Comparison of ENCODE assay signal across 8 cellular contexts in genomic region chr15:101242160-101242998, GRCh38. TPM values are rescaled to one million over a fixed set of nuclear protein-coding genes. Genes with fewer than 3 reads are reported as not detected.
DNase-seq lines count a peak whose midpoint lies in the region; ATAC-seq and TF ChIP-seq lines count a peak whose summit lies in the region.

No MANE protein-coding gene starts in this region.

- H3K4me3 Mint-ChIP-seq in CD4-positive, alpha-beta memory T cell = peak overlapping the region; percentile 64 to 89 (median 80)

- H3K36me3 Mint-ChIP-seq in CD4-positive, alpha-beta memory T cell = no peaks in the 10 kb centered on the region

- no peaks in the 10 kb centered on the region for H3K9me3 ChIP-seq in CD4-positive, alpha-beta memory T cell (ENCODE audit: control insufficient read depth in 1 of 2, low read length in 2 of 2)

- H3K36me3 ChIP-seq in CD4-positive, alpha-beta memory T cell (ENCODE audit: insufficient read depth, low read length) = no peaks in the 10 kb centered on the region

- H3K4me3 ChIP-seq in CD4-positive, alpha-beta memory T cell (ENCODE audit: low read length in 2 of 2) = peak overlapping the region in 1 of 2 donors; percentile 57

- ATAC-seq in GM19438 (IDR thresholded peaks at IDR 0.05; ENCODE audit: low read depth, unreplicated experiment) (peak; percentile 82), HG03565 (IDR thresholded peaks at IDR 0.05; ENCODE audit: unreplicated experiment) (peak; percentile 73)
- peak; percentile 62 to 65 for ATAC-seq in activated CD4-positive, CD25-positive, alpha-beta regulatory T cell treated with anti-CD3 and anti-CD28 coated beads, Interleukin-2, amount 50 U/mL, for 24 hours

- intact Hi-C loops in CD4-positive, alpha-beta memory T cell (cut with micrococcal nuclease) = loop anchor here (1.0 to 5.0 kb wide), 2 partner anchors 8 to 35 kb away; no protein-coding TSS in a partner anchor

- TF ChIP-seq POLR2A in erythroblast (IDR thresholded peaks at IDR 0.05; ENCODE audit: low read length) = peak; percentile 13

- peaks cover 67 to 96% (median 78%) of the 10 kb centered on the region in 4 donors for H3K4me1 Mint-ChIP-seq in CD4-positive, alpha-beta memory T cell

- POLR2A ChIA-PET in CD4-positive, alpha-beta memory T cell (lab: Charles Lee; ENCODE audit: partially characterized antibody) = interaction anchor here (1.1 to 6.4 kb wide), 5 partner anchors 10 to 234 kb away, joined by 3 to 64 read pairs (median 6); partner anchors contain the start of genes CHSY1 and SNRPA1

- DNase-seq in CD4-positive, alpha-beta memory T cell = peak; percentile 78 to 88 (median 80)
- DNase-seq in erythroblast (lab: John Stamatoyannopoulos, UW) (no peak), D341Med (ENCODE audit: low spot score) (no peak), DMS53 treated with DMSO at 0.1 percent for 48 hours (lab: John Stamatoyannopoulos, UW; ENCODE audit: unreplicated experiment) (no peak)
- peak; percentile 27 for DNase-seq in stimulated activated CD8-positive, alpha-beta memory T cell treated with anti-CD3 and anti-CD28 coated beads, Interleukin-12 subunit alpha, Interleukin-12 subunit beta, amount 100 ng/mL, for 1 hour (ENCODE audit: low read depth)

- H3K27ac Mint-ChIP-seq in CD4-positive, alpha-beta memory T cell = peak overlapping the region; percentile 82 to 97 (median 89)

- H3K9me3 Mint-ChIP-seq in CD4-positive, alpha-beta memory T cell = no peaks in the 10 kb centered on the region

- no peaks in the 10 kb centered on the region for H3K27me3 ChIP-seq in CD4-positive, alpha-beta memory T cell (ENCODE audit: insufficient read depth, low read length)

- CTCF ChIA-PET in CD4-positive, alpha-beta memory T cell (lab: Charles Lee; ENCODE audit: partially characterized antibody) = interaction anchor here (1.1 to 6.1 kb wide), 7 partner anchors 10 to 399 kb away, joined by 5 to 33 read pairs (median 9); partner anchors contain the start of gene CHSY1

- no peaks in the 10 kb centered on the region for H3K27me3 Mint-ChIP-seq in CD4-positive, alpha-beta memory T cell

- H3K4me1 ChIP-seq in CD4-positive, alpha-beta memory T cell (ENCODE audit: insufficient read depth, low read length) = peaks cover 87% of the 10 kb centered on the region

- peak overlapping the region; percentile 49 for H3K27ac ChIP-seq in CD4-positive, alpha-beta memory T cell (ENCODE audit: low read depth, low read length)

RNA-seq across cellular contexts. Expression of gene CHSY1, which starts 9.5 kb away (rescaled TPM):
- total RNA-seq in CD4-positive, alpha-beta memory T cell = 10 to 100 TPM; 11.1 to 11.9 TPM
- polyA plus RNA-seq in CD4-positive, alpha-beta memory T cell = 1 to 10 TPM in 1 of 2 donors, under 1 TPM in 1; 0.64 to 2.7 TPM

RNA-seq across cellular contexts. Expression of gene SELENOS, which starts 34.9 kb away (rescaled TPM):
- total RNA-seq in CD4-positive, alpha-beta memory T cell = 10 to 100 TPM; 49.1 to 53.8 TPM
- polyA plus RNA-seq in CD4-positive, alpha-beta memory T cell = 100 to 1,000 TPM in 1 of 2 donors, 10 to 100 TPM in 1; 69.8 to 112 TPM

RNA-seq across cellular contexts. Expression of gene SNRPA1, which starts 52.7 kb away (rescaled TPM):
- total RNA-seq in CD4-positive, alpha-beta memory T cell = 100 to 1,000 TPM in 1 of 2 experiments, 10 to 100 TPM in 1; 90.5 to 100 TPM
- 10 to 100 TPM; 76.6 to 82.0 TPM for polyA plus RNA-seq in CD4-positive, alpha-beta memory T cell

Comparison
In these comparisons a context has a peak if more than half of its experiments do, and no peak if none do; other contexts are left out.
1. DNase-seq: peak in CD4-positive, alpha-beta memory T cell (5 of 5) and stimulated activated CD8-positive, alpha-beta memory T cell treated with anti-CD3 and anti-CD28 coated beads, Interleukin-12 subunit alpha, Interleukin-12 subunit beta, amount 100 ng/mL, for 1 hour (single experiment); none in erythroblast (0 of 2), D341Med (single experiment) and DMS53 treated with DMSO at 0.1 percent for 48 hours (single experiment).
2. Peak in every context shown above with its lines, with median percentiles within 50 percentile points of each other: ATAC-seq.